ENCODE assay signal across 15 cellular contexts in the genomic region with DNA sequence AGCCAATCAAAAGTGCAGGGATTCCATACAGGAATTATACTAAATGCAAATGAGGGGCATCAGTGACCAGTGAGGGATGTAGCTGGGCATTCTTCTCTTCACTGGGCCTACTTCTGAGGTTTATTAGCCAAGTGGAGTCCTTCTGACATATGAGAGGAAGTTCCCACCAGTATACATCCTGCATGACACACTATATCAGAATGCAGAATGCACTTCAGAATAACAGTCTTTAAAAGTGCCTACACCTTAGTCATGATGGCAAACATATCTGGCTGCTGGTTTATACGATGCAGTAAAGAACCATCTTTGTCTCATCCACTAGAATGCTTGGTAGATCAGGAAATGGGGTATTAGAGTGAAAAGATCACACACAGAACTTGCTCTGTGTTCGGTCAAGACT.
A peak's percentile ranks its signal among the peaks of the same experiment; 100 is the strongest.
DNase-seq lines count a peak whose midpoint lies in the region; ATAC-seq and TF ChIP-seq lines count a peak whose summit lies in the region.
"Had no signal": no experiment of that assay in that cellular context is flagged by ENCODE, and none has a peak within 500 bp of the region (broad histone marks: within the 10 kb centered on the region; RNA-seq: fewer than 3 reads in every experiment).

No MANE protein-coding gene starts in this region.

- no peak for ATAC-seq in Panc1
- no peak for ATAC-seq in naive thymus-derived CD8-positive, alpha-beta T cell
- no peak for ATAC-seq in GM18868 (IDR thresholded peaks at IDR 0.05; ENCODE audit: unreplicated experiment)
- no peak for ATAC-seq in HG03342 (IDR thresholded peaks at IDR 0.05; ENCODE audit: unreplicated experiment)
- ATAC-seq: activated CD8-positive, alpha-beta T cell treated with anti-CD3 and anti-CD28 coated beads for 36 hours had no signal

- no peaks in the 10 kb centered on the region for H3K4me1 Mint-ChIP-seq in naive thymus-derived CD8-positive, alpha-beta T cell
- H3K4me1 Mint-ChIP-seq: activated naive CD4-positive, alpha-beta T cell treated with anti-CD3 and anti-CD28 coated beads, Interleukin-2, amount 10 ng/mL, durations not matched to agents 7 days and 5 days; stimulated activated naive B cell treated with anti-CD40 and anti-IgM and Interleukin-4, amounts not matched to agents 10 μg/mL and 1 μg/mL and 100 μg/mL, for 72 hours had no signal

- no peak for TF ChIP-seq CTCF in Panc1 (IDR thresholded peaks at IDR 0.05)
- TF ChIP-seq CTCF in epithelial cell of esophagus (IDR thresholded peaks at IDR 0.05; ENCODE audit: insufficient read depth, low read depth, low read length, missing control alignments): no peak
- no peak for TF ChIP-seq CTCF in retinal pigment epithelial cell (conservative IDR thresholded peaks at IDR 0.05; ENCODE audit: low read depth, low read length)

- no peak overlapping the region for H3K27ac ChIP-seq in Panc1 (ENCODE audit: low read length)

- no peak overlapping the region for H3K27ac Mint-ChIP-seq in naive thymus-derived CD8-positive, alpha-beta T cell
- H3K27ac Mint-ChIP-seq: activated CD8-positive, alpha-beta T cell treated with anti-CD3 and anti-CD28 coated beads for 36 hours; activated naive CD4-positive, alpha-beta T cell treated with anti-CD3 and anti-CD28 coated beads, Interleukin-2, amount 10 ng/mL, durations not matched to agents 7 days and 5 days; stimulated activated naive B cell treated with anti-CD40 and anti-IgM and Interleukin-4, amounts not matched to agents 10 μg/mL and 1 μg/mL and 100 μg/mL, for 72 hours had no signal

- no peak overlapping the region for H3K4me3 Mint-ChIP-seq in naive thymus-derived CD8-positive, alpha-beta T cell
- H3K4me3 Mint-ChIP-seq: activated CD8-positive, alpha-beta T cell treated with anti-CD3 and anti-CD28 coated beads for 36 hours; activated naive CD4-positive, alpha-beta T cell treated with anti-CD3 and anti-CD28 coated beads, Interleukin-2, amount 10 ng/mL, durations not matched to agents 7 days and 5 days; stimulated activated naive B cell treated with anti-CD40 and anti-IgM and Interleukin-4, amounts not matched to agents 10 μg/mL and 1 μg/mL and 100 μg/mL, for 72 hours had no signal

- H3K36me3 Mint-ChIP-seq in naive thymus-derived CD8-positive, alpha-beta T cell: no peaks in the 10 kb centered on the region
- H3K36me3 Mint-ChIP-seq: activated naive CD4-positive, alpha-beta T cell treated with anti-CD3 and anti-CD28 coated beads, Interleukin-2, amount 10 ng/mL, durations not matched to agents 7 days and 5 days; stimulated activated naive B cell treated with anti-CD40 and anti-IgM and Interleukin-4, amounts not matched to agents 10 μg/mL and 1 μg/mL and 100 μg/mL, for 72 hours had no signal

- H3K4me3 ChIP-seq in Panc1 (ENCODE audit: low read depth in 2 of 2, low read length in 2 of 2) (no peak overlapping the region), epithelial cell of esophagus (ENCODE audit: low read length) (no peak overlapping the region), retinal pigment epithelial cell (ENCODE audit: low read length) (no peak overlapping the region)
- H3K4me3 ChIP-seq: lung had no signal

- intact Hi-C loops in Panc1 (cut with micrococcal nuclease; ENCODE audit: unreplicated experiment): no loop called here

- DNase-seq in EH (ENCODE audit: low read depth) (peak; percentile 90), Panc1 (ENCODE audit: low read depth, low spot score) (peak; percentile 38), epithelial cell of esophagus (ENCODE audit: low read depth) (peak; percentile 78), retinal pigment epithelial cell (ENCODE audit: low read depth) (peak; percentile 27)
- DNase-seq in naive thymus-derived CD8-positive, alpha-beta T cell: no peak
- no peak for DNase-seq in activated T-cell treated with anti-CD3 and anti-CD28 coated beads, Interleukin-2, amount 50 U/mL, for 1 hour
- DNase-seq: activated CD8-positive, alpha-beta T cell treated with anti-CD3 and anti-CD28 coated beads for 36 hours; activated naive CD4-positive, alpha-beta T cell treated with anti-CD3 and anti-CD28 coated beads, Interleukin-2, amount 10 ng/mL, durations not matched to agents 7 days and 5 days; cortex of kidney; Karpas-422; stimulated activated CD4-positive, alpha-beta T cell treated with anti-CD3 and anti-CD28 coated beads, Interleukin-2, amount 100 ng/mL, for 24 hours; stimulated activated naive B cell treated with anti-CD40 and anti-IgM and Interleukin-4, amounts not matched to agents 10 μg/mL and 1 μg/mL and 100 μg/mL, for 72 hours had no signal

- H3K36me3 ChIP-seq in Panc1 (ENCODE audit: control insufficient read depth, insufficient read depth, low read length): no peaks in the 10 kb centered on the region

- no peaks in the 10 kb centered on the region for H3K9me3 Mint-ChIP-seq in naive thymus-derived CD8-positive, alpha-beta T cell
- H3K9me3 Mint-ChIP-seq: activated CD8-positive, alpha-beta T cell treated with anti-CD3 and anti-CD28 coated beads for 36 hours; activated naive CD4-positive, alpha-beta T cell treated with anti-CD3 and anti-CD28 coated beads, Interleukin-2, amount 10 ng/mL, durations not matched to agents 7 days and 5 days had no signal

- POLR2A ChIA-PET in Panc1 (lab: Charles Lee): no interaction called here
- POLR2A ChIA-PET in naive thymus-derived CD8-positive, alpha-beta T cell (lab: Charles Lee): no interaction called here

- CTCF ChIA-PET in Panc1 (lab: Charles Lee): no interaction called here

- H3K27me3 Mint-ChIP-seq in naive thymus-derived CD8-positive, alpha-beta T cell: peaks cover 0 to 2% (median 0%) of the 10 kb centered on the region in 5 donors
- H3K27me3 Mint-ChIP-seq: activated CD8-positive, alpha-beta T cell treated with anti-CD3 and anti-CD28 coated beads for 36 hours; activated naive CD4-positive, alpha-beta T cell treated with anti-CD3 and anti-CD28 coated beads, Interleukin-2, amount 10 ng/mL, durations not matched to agents 7 days and 5 days; stimulated activated naive B cell treated with anti-CD40 and anti-IgM and Interleukin-4, amounts not matched to agents 10 μg/mL and 1 μg/mL and 100 μg/mL, for 72 hours had no signal

- no TSS peak for BruUV-seq in Panc1 (replicated peaks; lab: Mats Ljungman, UMichigan)

- H3K27me3 ChIP-seq in Panc1 (ENCODE audit: control insufficient read depth, insufficient read depth, low read length): no peaks in the 10 kb centered on the region

- in situ Hi-C loops in Panc1 (cut with HindIII; ENCODE audit: low pct_unique_long_range_greater_than_20kb, low sequenced_read_pairs): no loop called here

- H3K9me3 ChIP-seq in Panc1 (ENCODE audit: control insufficient read depth, insufficient read depth, low read depth, low read length): no peaks in the 10 kb centered on the region

- no peaks in the 10 kb centered on the region for H3K4me1 ChIP-seq in Panc1 (ENCODE audit: control insufficient read depth, insufficient read depth, low read length)

Comparison
In these comparisons a context has a peak if more than half of its experiments do, and no peak if none do; other contexts are left out.
1. DNase-seq: peak in EH (single experiment), Panc1 (single experiment), epithelial cell of esophagus (single experiment) and retinal pigment epithelial cell (single experiment); none in naive thymus-derived CD8-positive, alpha-beta T cell (0 of 10) and activated T-cell treated with anti-CD3 and anti-CD28 coated beads, Interleukin-2, amount 50 U/mL, for 1 hour (single experiment).